In the genomic region with DNA sequence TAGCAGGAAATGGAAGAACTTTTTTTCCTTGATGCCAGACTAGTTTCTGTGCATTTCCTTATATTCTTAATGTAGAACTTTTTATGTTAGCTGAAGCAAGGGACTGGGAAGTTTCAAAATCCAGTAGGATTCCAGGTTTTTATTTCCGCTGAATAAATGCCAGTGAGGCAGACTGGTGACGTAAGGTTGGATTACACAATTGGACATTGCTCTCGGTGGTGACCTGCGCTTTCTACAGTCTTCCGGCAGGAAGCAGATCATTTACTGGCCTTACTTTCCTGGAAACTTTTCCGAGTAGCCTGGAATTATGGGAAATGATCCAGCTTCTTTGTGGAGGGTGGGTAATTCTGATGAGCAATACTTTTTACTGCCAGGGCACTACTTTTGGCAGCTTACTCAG, we compare ENCODE assay signal across 11 cellular contexts. TPM values are rescaled to one million over a fixed set of nuclear protein-coding genes. Genes with fewer than 3 reads are reported as not detected.
DNase-seq lines count a peak whose midpoint lies in the region; ATAC-seq and TF ChIP-seq lines count a peak whose summit lies in the region.
"Had no signal": no experiment of that assay in that cellular context is flagged by ENCODE, and none has a peak within 500 bp of the region (broad histone marks: within the 10 kb centered on the region; RNA-seq: fewer than 3 reads in every experiment).

No MANE protein-coding gene starts in this region.

- H3K27me3 ChIP-seq in right lobe of liver (no peaks in the 10 kb centered on the region), suprapubic skin (no peaks in the 10 kb centered on the region), dorsolateral prefrontal cortex (no peaks in the 10 kb centered on the region)

- peak; percentile 60 for DNase-seq in HT-29 (ENCODE audit: low spot score)
- DNase-seq in dermis blood vessel endothelial cell, result peak; percentile 98
- peak in 2 of 3 donors; percentile 47 to 79 for DNase-seq in right lobe of liver
- DNase-seq in suprapubic skin (ENCODE audit: low spot score in 2 of 2), result no peak
- no peak for DNase-seq in dorsolateral prefrontal cortex
- DNase-seq in immature natural killer cell, result no peak
- DNase-seq in RKO (ENCODE audit: low spot score), result no peak
- DNase-seq: naive thymus-derived CD8-positive, alpha-beta T cell; NCI-H446 treated with DMSO at 0.1 percent for 48 hours had no signal

- peaks cover 14 to 22% of the 10 kb centered on the region in 2 donors for H3K4me1 Mint-ChIP-seq in immature natural killer cell
- peaks cover 7% of the 10 kb centered on the region for H3K4me1 Mint-ChIP-seq in activated T-helper 17 cell treated with anti-CD3 and anti-CD28 coated beads, Interleukin-2, amount 50 U/mL, for 72 hours

- H3K4me3 ChIP-seq in right lobe of liver (no peak overlapping the region), suprapubic skin (no peak overlapping the region), dorsolateral prefrontal cortex (no peak overlapping the region)

- H3K27me3 Mint-ChIP-seq in immature natural killer cell (ENCODE audit: low read depth in 3 of 3), result peaks cover 4 to 9% (median 5%) of the 10 kb centered on the region in 3 donors
- no peaks in the 10 kb centered on the region for H3K27me3 Mint-ChIP-seq in activated T-helper 17 cell treated with anti-CD3 and anti-CD28 coated beads, Interleukin-2, amount 50 U/mL, for 72 hours
- H3K27me3 Mint-ChIP-seq: central memory CD8-positive, alpha-beta T cell; naive thymus-derived CD8-positive, alpha-beta T cell had no signal

- H3K4me3 Mint-ChIP-seq in immature natural killer cell, result no peak overlapping the region
- H3K4me3 Mint-ChIP-seq in activated T-helper 17 cell treated with anti-CD3 and anti-CD28 coated beads, Interleukin-2, amount 50 U/mL, for 72 hours, result no peak overlapping the region
- H3K4me3 Mint-ChIP-seq: central memory CD8-positive, alpha-beta T cell; naive thymus-derived CD8-positive, alpha-beta T cell had no signal

- 13% methylated on average over 6 of the region's 6 CpGs for WGBS in right lobe of liver (ENCODE audit: insufficient coverage, low coverage, low lambda C conversion rate, missing lambda C conversion rate)
- WGBS in suprapubic skin, result 60% methylated on average over 6 of the region's 6 CpGs

- TF ChIP-seq POLR2A in right lobe of liver (IDR thresholded peaks at IDR 0.05) (peak; percentile 66), suprapubic skin (IDR thresholded peaks at IDR 0.05) (no peak)

- peak; percentile 54 to 79 (median 67) for ATAC-seq in right lobe of liver
- ATAC-seq in activated T-helper 17 cell treated with anti-CD3 and anti-CD28 coated beads, Interleukin-2, amount 50 U/mL, for 72 hours (replicated peaks), result no peak
- ATAC-seq: naive thymus-derived CD8-positive, alpha-beta T cell had no signal

- H3K36me3 ChIP-seq in right lobe of liver (peaks cover 0 to 4% (median 1%) of the 10 kb centered on the region in 4 donors), suprapubic skin (peaks cover 29% of the 10 kb centered on the region)

- no peak for TF ChIP-seq EP300 in suprapubic skin (IDR thresholded peaks at IDR 0.05)

- H3K9me3 Mint-ChIP-seq in immature natural killer cell, result no peaks in the 10 kb centered on the region
- no peaks in the 10 kb centered on the region for H3K9me3 Mint-ChIP-seq in activated T-helper 17 cell treated with anti-CD3 and anti-CD28 coated beads, Interleukin-2, amount 50 U/mL, for 72 hours
- H3K9me3 Mint-ChIP-seq: central memory CD8-positive, alpha-beta T cell; naive thymus-derived CD8-positive, alpha-beta T cell had no signal

- peaks cover 0 to 34% (median 15%) of the 10 kb centered on the region in 4 donors for H3K4me1 ChIP-seq in right lobe of liver
- H3K4me1 ChIP-seq in suprapubic skin, result peaks cover 25% of the 10 kb centered on the region

- H3K9me3 ChIP-seq in right lobe of liver (no peaks in the 10 kb centered on the region), suprapubic skin (no peaks in the 10 kb centered on the region)

- no peak for TF ChIP-seq CTCF in right lobe of liver (IDR thresholded peaks at IDR 0.05)
- TF ChIP-seq CTCF in suprapubic skin (IDR thresholded peaks at IDR 0.05), result no peak
- TF ChIP-seq CTCF in dorsolateral prefrontal cortex (IDR thresholded peaks at IDR 0.05 in 54 of 56, conservative IDR thresholded peaks at IDR 0.05 in 2 of 56; ENCODE audit: low read depth in 1 of 56, partially characterized antibody in 56 of 56), result no peak

- H3K27ac ChIP-seq in right lobe of liver (peak overlapping the region; percentile 68 to 87 (median 84)), suprapubic skin (peak overlapping the region; percentile 49), dorsolateral prefrontal cortex (peak overlapping the region in 1 of 59 donors; percentile 12)

- no peak overlapping the region for H3K27ac Mint-ChIP-seq in immature natural killer cell
- H3K27ac Mint-ChIP-seq in activated T-helper 17 cell treated with anti-CD3 and anti-CD28 coated beads, Interleukin-2, amount 50 U/mL, for 72 hours, result no peak overlapping the region

- H3K36me3 Mint-ChIP-seq in immature natural killer cell, result peaks cover 5 to 18% (median 5%) of the 10 kb centered on the region in 3 donors
- H3K36me3 Mint-ChIP-seq in activated T-helper 17 cell treated with anti-CD3 and anti-CD28 coated beads, Interleukin-2, amount 50 U/mL, for 72 hours (ENCODE audit: low read depth), result peaks cover 6% of the 10 kb centered on the region

- intact Hi-C loops in right lobe of liver (cut with DNase I), result loop anchor here in 1 of 2 donors (10.0 kb wide), 1 partner anchor 84 kb away; no protein-coding TSS in a partner anchor
- intact Hi-C loops in dorsolateral prefrontal cortex (cut with DNase I), result loop anchor here in 1 of 2 donors (10.0 kb wide), 1 partner anchor 414 kb away; a partner anchor contains a TSS

RNA-seq across cellular contexts. Expression of a gene that starts 3.6 kb away (rescaled TPM):
- 24.7 and 25.0 TPM in 2 replicates for total RNA-seq in HT-29 (2014; rRNA removed; shearing (Covaris generic))
- total RNA-seq in dermis blood vessel endothelial cell (18.6 and 28.4 TPM in 2 replicates), right lobe of liver (10 to 100 TPM; 13.8 to 36.6 (median 20.7) TPM), suprapubic skin (10 to 100 TPM; 20.3 to 27.8 (median 22.0) TPM), dorsolateral prefrontal cortex (10 to 100 TPM; 24.1 to 68.0 (median 40.6) TPM)
- polyA plus RNA-seq in immature natural killer cell, result 10 to 100 TPM; 16.5 to 24.4 (median 16.7) TPM
- 1 to 10 TPM; 5.7 to 7.2 TPM for total RNA-seq in activated T-helper 17 cell treated with anti-CD3 and anti-CD28 coated beads, Interleukin-2, amount 50 U/mL, for 72 hours

RNA-seq across cellular contexts. Expression of a gene that starts 7.3 kb away (rescaled TPM):
- 0.65 and 2.9 TPM in 2 replicates for total RNA-seq in HT-29 (2014; rRNA removed; shearing (Covaris generic))
- 2.6 and 4.1 TPM in 2 replicates for total RNA-seq in dermis blood vessel endothelial cell
- 10 to 100 TPM in 2 of 6 experiments, 1 to 10 TPM in 4; 4.3 to 60.1 (median 6.5) TPM for total RNA-seq in right lobe of liver
- total RNA-seq in suprapubic skin, result 1 to 10 TPM; 3.3 to 6.4 (median 5.0) TPM
- total RNA-seq in dorsolateral prefrontal cortex, result 100 to 1,000 TPM in 13 of 120 experiments, 10 to 100 TPM in 107; 15.5 to 151 (median 45.7) TPM
- polyA plus RNA-seq in immature natural killer cell, result under 1 TPM in 2 of 3 donors, not detected in 1; 0.39 to 0.46 TPM
- 1 to 10 TPM; 2.0 to 2.2 TPM for total RNA-seq in activated T-helper 17 cell treated with anti-CD3 and anti-CD28 coated beads, Interleukin-2, amount 50 U/mL, for 72 hours

Comparison
In these comparisons a context has a peak if more than half of its experiments do, and no peak if none do; other contexts are left out.
1. DNase-seq: peak in HT-29 (single experiment), dermis blood vessel endothelial cell (single experiment) and right lobe of liver (2 of 3); none in suprapubic skin (0 of 2), dorsolateral prefrontal cortex (0 of 10), immature natural killer cell (0 of 3) and RKO (single experiment).